28 cellular contexts compared by ENCODE assay signal in genomic region chr1:177119311-177119710, GRCh38. TPM values are rescaled to one million over a fixed set of nuclear protein-coding genes. Genes with fewer than 3 reads are reported as not detected.
DNase-seq lines count a peak whose midpoint lies in the region; ATAC-seq, FAIRE-seq and TF ChIP-seq lines count a peak whose summit lies in the region.
"Had no signal": no experiment of that assay in that cellular context is flagged by ENCODE, and none has a peak within 500 bp of the region (broad histone marks: within the 10 kb centered on the region; RNA-seq: fewer than 3 reads in every experiment).

No MANE protein-coding gene starts in this region.

- DNase-seq in DMS79 treated with DMSO at 0.1 percent for 48 hours (lab: John Stamatoyannopoulos, UW), result peak; percentile 35
- DNase-seq in NCI-H1092 treated with DMSO at 0.1 percent for 48 hours (lab: John Stamatoyannopoulos, UW), result peak; percentile 21
- no peak for DNase-seq in K562 (ENCODE audit: extremely low read depth in 1 of 4, low spot score in 3 of 4)
- peak; percentile 58 for DNase-seq in middle frontal gyrus (ENCODE audit: extremely low spot score, low spot score)
- no peak for DNase-seq in SHP77 treated with DMSO at 0.1 percent for 48 hours (lab: John Stamatoyannopoulos, UW)
- DNase-seq in activated CD8-positive, alpha-beta memory T cell treated with anti-CD3 and anti-CD28 coated beads, Interleukin-2, amount 50 U/mL, for 48 hours, result no peak
- DNase-seq in T-helper 2 cell, result no peak
- DNase-seq: activated B cell treated with CpG ODN at 0.5 μM for 24 hours; CD4-positive, CD25-positive, alpha-beta regulatory T cell; dermis blood vessel endothelial cell; DND-41; Kasumi-1; kidney glomerular epithelial cell; MV-4-11; NCI-H2081; NCI-H510A treated with DMSO at 0.1 percent for 48 hours; stimulated activated CD4-positive, alpha-beta T cell treated with anti-CD3 and anti-CD28 coated beads, Interleukin-15, amount 100 ng/mL, for 24 hours; stimulated activated naive CD8-positive, alpha-beta T cell treated with anti-CD3 and anti-CD28 coated beads, Interleukin-15, Interleukin-2, amounts not matched to agents 100 U/mL and 50 U/mL, for 24 hours; T-helper 9 cell; thyroid gland had no signal

- intact Hi-C loops in K562 (cut with micrococcal nuclease), result no loop called here

- POLR2A ChIA-PET in K562 (lab: Yijun Ruan, JAX), result no interaction called here

- FAIRE-seq in K562 (lab: Jason Lieb, UNC), result no peak
- FAIRE-seq: GM12878 had no signal

- no peaks in the 10 kb centered on the region for H4K20me1 ChIP-seq in K562 (replicated peaks; ENCODE audit: control insufficient read depth, insufficient read depth, low read length)

- H3K4me2 ChIP-seq in K562 (ENCODE audit: insufficient read depth, low read length), result no peak overlapping the region

- CTCF ChIA-PET in K562 (lab: Yijun Ruan, JAX; ENCODE audit: low intra/inter-chr PET ratio), result no interaction called here

- BruUV-seq in K562 (replicated peaks; lab: Mats Ljungman, UMichigan), result no TSS peak

- no peaks in the 10 kb centered on the region for H3K9me1 ChIP-seq in K562 (ENCODE audit: control insufficient read depth, insufficient read depth, low read length)

- no peaks in the 10 kb centered on the region for H3K4me1 ChIP-seq in K562 (replicated peaks in 1 of 2; ENCODE audit: control insufficient read depth in 2 of 2, insufficient read depth in 2 of 2, low read length in 2 of 2)
- H3K4me1 ChIP-seq: HAP-1, prostate gland, thyroid gland had no signal

- H3K27ac ChIP-seq in K562 (ENCODE audit: extremely low read depth, low read depth, low read length), result no peak overlapping the region
- H3K27ac ChIP-seq: HL-60, prostate gland, RWPE1, thyroid gland had no signal

- no peaks in the 10 kb centered on the region for H3K36me3 ChIP-seq in K562 (ENCODE audit: control insufficient read depth, insufficient read depth, low read length)
- H3K36me3 ChIP-seq: HAP-1, prostate gland, thyroid gland had no signal

- H3K27me3 ChIP-seq in K562 (ENCODE audit: control insufficient read depth in 2 of 2, insufficient read depth in 2 of 2, low read length in 2 of 2), result no peaks in the 10 kb centered on the region
- H3K27me3 ChIP-seq: thyroid gland had no signal

- no peak for TF ChIP-seq CTCF in K562 (IDR thresholded peaks at IDR 0.05 in 2 of 3, conservative IDR thresholded peaks at IDR 0.05 in 1 of 3; ENCODE audit: insufficient read depth in 2 of 3, low read depth in 1 of 3, low read length in 3 of 3)

- no peak for TF ChIP-seq EP300 in K562 (IDR thresholded peaks at IDR 0.05; ENCODE audit: low read length)

- H3K79me2 ChIP-seq in K562 (ENCODE audit: control insufficient read depth, insufficient read depth, low read length), result no peaks in the 10 kb centered on the region

- no peak overlapping the region for H3K9ac ChIP-seq in K562 (ENCODE audit: insufficient read depth in 1 of 2, low read depth in 2 of 2, low read length in 2 of 2)

- in situ Hi-C loops in K562 (cut with MboI), result no loop called here

- no peak overlapping the region for H2AFZ ChIP-seq in K562 (ENCODE audit: low read depth, low read length)

- H3K4me3 ChIP-seq in K562, result no peak overlapping the region
- H3K4me3 ChIP-seq: GM12878, HAP-1, lung, prostate gland, thyroid gland had no signal

- 2% methylated on average over 4 of the region's 4 CpGs for WGBS in K562 (ENCODE audit: insufficient coverage, low coverage, missing lambda C conversion rate)

- TF ChIP-seq POLR2A in K562 (conservative IDR thresholded peaks at IDR 0.05), result no peak

- TF ChIP-seq RAD21 in K562 (CRISPR knock-in tag; conservative IDR thresholded peaks at IDR 0.05 in 1 of 2, IDR thresholded peaks at IDR 0.05 in 1 of 2), result no peak

- H3K9me3 ChIP-seq in K562 (replicated peaks; ENCODE audit: control insufficient read depth, insufficient read depth, low read depth, low read length), result no peaks in the 10 kb centered on the region
- H3K9me3 ChIP-seq: HAP-1, prostate gland, thyroid gland had no signal

- ATAC-seq in K562, result no peak
- ATAC-seq: GM12878; stimulated activated naive CD8-positive, alpha-beta T cell treated with anti-CD3 and anti-CD28 coated beads, Interleukin-15, Interleukin-2, amounts not matched to agents 100 U/mL and 50 U/mL, for 24 hours had no signal

TF ChIP-seq in K562, 482 proteins besides CTCF, POLR2A, EP300 and RAD21:
- TF ChIP-seq, protein P1, sequence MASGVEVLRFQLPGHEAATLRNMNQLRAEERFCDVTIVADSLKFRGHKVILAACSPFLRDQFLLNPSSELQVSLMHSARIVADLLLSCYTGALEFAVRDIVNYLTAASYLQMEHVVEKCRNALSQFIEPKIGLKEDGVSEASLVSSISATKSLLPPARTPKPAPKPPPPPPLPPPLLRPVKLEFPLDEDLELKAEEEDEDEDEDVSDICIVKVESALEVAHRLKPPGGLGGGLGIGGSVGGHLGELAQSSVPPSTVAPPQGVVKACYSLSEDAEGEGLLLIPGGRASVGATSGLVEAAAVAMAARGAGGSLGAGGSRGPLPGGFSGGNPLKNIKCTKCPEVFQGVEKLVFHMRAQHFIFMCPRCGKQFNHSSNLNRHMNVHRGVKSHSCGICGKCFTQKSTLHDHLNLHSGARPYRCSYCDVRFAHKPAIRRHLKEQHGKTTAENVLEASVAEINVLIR (CRISPR knock-in tag; IDR thresholded peaks at IDR 0.05), result no peak
- TF ChIP-seq RFX1 (IDR thresholded peaks at IDR 0.05), result peak; percentile 75

RNA-seq across cellular contexts. Expression of gene ASTN1, which starts 45.2 kb away (rescaled TPM):
- total RNA-seq in K562 (2011; cell fraction: chromatin; rRNA removed; ENCODE audit: low replicate concordance), result 0.18 and 0.21 TPM in 2 replicates
- total RNA-seq in K562 (2011; cell fraction: nucleolus; rRNA removed), result 0.13 and 0.33 TPM in 2 replicates
- 0.22 and 0.23 TPM in 2 replicates for total RNA-seq in K562 (2011; cell fraction: nucleoplasm; rRNA removed)
- total RNA-seq in K562 (2014; rRNA removed) (0.05 and 0.33 TPM in 2 replicates), K562 (2014; rRNA removed; fragmentation: Illumina TruSeq; extraction: Trizol) (0.18 and 0.22 TPM in 2 replicates), K562 (2015; rRNA removed; fragmentation: Illumina TruSeq; extraction: Trizol) (0.15 and 0.18 TPM in 2 replicates), K562 (2021) (0.11 and 0.22 TPM in 2 replicates)
- polyA plus RNA-seq in K562 (2011; rRNA removed) (0.01 and 0.08 TPM in 2 replicates), K562 (2014; fragmentation: Illumina TruSeq; extraction: Trizol) (0.14 and 0.16 TPM in 2 replicates), K562 (2014; fragmentation: Nextera tagmentation; extraction: Ambion mirVana) (under 1 TPM; 0.15 to 0.22 TPM), K562 (2014; rRNA removed) (0.20 TPM in 2 replicates)
- 0.03 and 0.18 TPM in 2 replicates for polyA plus RNA-seq in K562 (2011; cell fraction: cytosol; rRNA removed)
- polyA plus RNA-seq in K562 (2011; cell fraction: nucleus; rRNA removed), result 0.01 and 0.10 TPM in 2 replicates
- 0.17 and 0.43 TPM in 2 replicates for polyA plus RNA-seq in K562 (2012)
- polyA minus RNA-seq in K562 (2011; rRNA and poly(A)+ RNA removed), result 0.03 TPM in 1 of 2 replicates, not detected in the other
- not detected in 2 replicates for polyA minus RNA-seq in K562 (2011; cell fraction: cytosol; rRNA and poly(A)+ RNA removed)
- polyA minus RNA-seq in K562 (2011; cell fraction: nucleus; rRNA and poly(A)+ RNA removed), result 0.13 TPM in 1 of 2 replicates, not detected in the other
- total RNA-seq: activated B cell treated with CpG ODN at 0.5 μM for 24 hours; activated T-helper 1 cell treated with anti-CD3 and anti-CD28 coated beads, Interleukin-12 subunit alpha, Interleukin-12 subunit beta, Interleukin-2, Interleukin-4 antibody, amounts not matched to agents 30 ng/mL and 10 ng/mL and 1 ng/mL, durations not matched to agents 14 hours and 24 hours and 36 hours; CD4-positive, CD25-positive, alpha-beta regulatory T cell; dermis blood vessel endothelial cell; glomerular endothelial cell; GM12878 had no signal
- polyA plus RNA-seq: CD4-positive, CD25-positive, alpha-beta regulatory T cell had no signal

RNA-seq across cellular contexts. Expression of gene BRINP2, which starts 51.4 kb away (rescaled TPM):
- total RNA-seq in K562 (2011; cell fraction: chromatin; rRNA removed; ENCODE audit: low replicate concordance), result not detected in 2 replicates
- total RNA-seq in K562 (2011; cell fraction: nucleolus; rRNA removed), result not detected in 2 replicates
- not detected in 2 replicates for total RNA-seq in K562 (2011; cell fraction: nucleoplasm; rRNA removed)
- not detected in 2 replicates for total RNA-seq in K562 (2014; rRNA removed)
- not detected in 2 replicates for total RNA-seq in K562 (2014; rRNA removed; fragmentation: Illumina TruSeq; extraction: Trizol)
- total RNA-seq in K562 (2015; rRNA removed; fragmentation: Illumina TruSeq; extraction: Trizol), result not detected in 2 replicates
- not detected in 2 replicates for total RNA-seq in K562 (2021)
- polyA plus RNA-seq in K562 (2011; rRNA removed), result not detected in 2 replicates
- not detected in 2 replicates for polyA plus RNA-seq in K562 (2011; cell fraction: cytosol; rRNA removed)
- polyA plus RNA-seq in K562 (2011; cell fraction: nucleus; rRNA removed), result not detected in 2 replicates
- not detected in 2 replicates for polyA plus RNA-seq in K562 (2012)
- not detected in 2 replicates for polyA plus RNA-seq in K562 (2014; fragmentation: Illumina TruSeq; extraction: Trizol)
- polyA plus RNA-seq in K562 (2014; fragmentation: Nextera tagmentation; extraction: Ambion mirVana), result not detected
- polyA plus RNA-seq in K562 (2014; rRNA removed), result not detected in 2 replicates
- not detected in 2 replicates for polyA minus RNA-seq in K562 (2011; rRNA and poly(A)+ RNA removed)
- not detected in 2 replicates for polyA minus RNA-seq in K562 (2011; cell fraction: cytosol; rRNA and poly(A)+ RNA removed)
- polyA minus RNA-seq in K562 (2011; cell fraction: nucleus; rRNA and poly(A)+ RNA removed), result not detected in 2 replicates
- total RNA-seq: activated B cell treated with CpG ODN at 0.5 μM for 24 hours; CD4-positive, CD25-positive, alpha-beta regulatory T cell; dermis blood vessel endothelial cell; glomerular endothelial cell; GM12878; thyroid gland had no signal
- polyA plus RNA-seq: CD4-positive, CD25-positive, alpha-beta regulatory T cell had no signal

Comparison
In these comparisons a context has a peak if more than half of its experiments do, and no peak if none do; other contexts are left out.
1. DNase-seq: peak in DMS79 treated with DMSO at 0.1 percent for 48 hours (single experiment), NCI-H1092 treated with DMSO at 0.1 percent for 48 hours (single experiment) and middle frontal gyrus (single experiment); none in K562 (0 of 4), SHP77 treated with DMSO at 0.1 percent for 48 hours (single experiment), activated CD8-positive, alpha-beta memory T cell treated with anti-CD3 and anti-CD28 coated beads, Interleukin-2, amount 50 U/mL, for 48 hours (single experiment) and T-helper 2 cell (0 of 5).